Comparison of ENCODE assay signal across 13 cellular contexts in genomic region chr10:131093346-131093745, GRCh38.
DNase-seq lines count a peak whose midpoint lies in the region; ATAC-seq and TF ChIP-seq lines count a peak whose summit lies in the region.
"Had no signal": no experiment of that assay in that cellular context is flagged by ENCODE, and none has a peak within 500 bp of the region (broad histone marks: within the 10 kb centered on the region; RNA-seq: fewer than 3 reads in every experiment).

No MANE protein-coding gene starts in this region.

- no peaks in the 10 kb centered on the region; a peak in 1 of 22 replicates for H4K20me1 ChIP-seq in BLaER1 treated with 17β-estradiol and CSF1 and Interleukin-3, amounts not matched to agents 10 nM and 100 nM

- peak overlapping the region; percentile 35 for H2BK15ac ChIP-seq in neuronal stem cell (ENCODE audit: low read length)

- H3K79me1 ChIP-seq in neuronal stem cell (ENCODE audit: low read depth, low read length): no peaks in the 10 kb centered on the region

- peak; percentile 36 for DNase-seq in left kidney (ENCODE audit: low read depth, low spot score)
- no peak for DNase-seq in neuronal stem cell (ENCODE audit: low spot score)
- DNase-seq in NOMO-1 treated with dmso at 0.1 percent for 144 hours (lab: John Stamatoyannopoulos, UW; ENCODE audit: unreplicated experiment): no peak
- DNase-seq in endodermal cell: no peak
- no peak for DNase-seq in DMS153 (lab: John Stamatoyannopoulos, UW)
- DNase-seq: GM23248 had no signal

- H3K4me3 Mint-ChIP-seq in brain: no peak overlapping the region
- no peak overlapping the region for H3K4me3 Mint-ChIP-seq in endodermal cell
- H3K4me3 Mint-ChIP-seq: B cell; CD8-positive, alpha-beta memory T cell had no signal

- H3K9me3 Mint-ChIP-seq in brain (peaks cover 0 to 42% (median 5%) of the 10 kb centered on the region in 5 experiments), endodermal cell (no peaks in the 10 kb centered on the region)

- no peak overlapping the region for H3K9ac ChIP-seq in BLaER1 treated with 17β-estradiol and CSF1 and Interleukin-3, amounts not matched to agents 10 nM and 100 nM
- H3K9ac ChIP-seq in neuronal stem cell (ENCODE audit: low read depth, low read length, poor library complexity) (no peak overlapping the region), endodermal cell (ENCODE audit: extremely low read depth, low read length, poor library complexity, severe bottlenecking) (no peak overlapping the region)
- H3K9ac ChIP-seq: GM23248 had no signal

- no peaks in the 10 kb centered on the region for H3K36me3 Mint-ChIP-seq in brain
- peaks cover 3% of the 10 kb centered on the region for H3K36me3 Mint-ChIP-seq in endodermal cell (ENCODE audit: low read depth)
- H3K36me3 Mint-ChIP-seq: CD8-positive, alpha-beta memory T cell; IgD-negative memory B cell had no signal

- peaks cover 0 to 5% (median 0%) of the 10 kb centered on the region in 11 experiments; a peak in 1 of 22 replicates for H3K36me3 ChIP-seq in BLaER1 treated with 17β-estradiol and CSF1 and Interleukin-3, amounts not matched to agents 10 nM and 100 nM
- H3K36me3 ChIP-seq in neuronal stem cell (replicated peaks in 1 of 2; ENCODE audit: control insufficient read depth in 2 of 2, insufficient read depth in 2 of 2, low read length in 2 of 2): no peaks in the 10 kb centered on the region
- no peaks in the 10 kb centered on the region for H3K36me3 ChIP-seq in endodermal cell (ENCODE audit: control insufficient read depth, insufficient read depth, low read length)
- H3K36me3 ChIP-seq: HAP-1 had no signal

- no peak overlapping the region for H4K8ac ChIP-seq in neuronal stem cell (ENCODE audit: low read depth, low read length)

- TF ChIP-seq CTCF in brain (conservative IDR thresholded peaks at IDR 0.05) (no peak), endodermal cell (conservative IDR thresholded peaks at IDR 0.05) (no peak)

- peak overlapping the region; percentile 64 for H4K91ac ChIP-seq in neuronal stem cell (ENCODE audit: low read depth, low read length, poor library complexity)

- H3K23ac ChIP-seq in neuronal stem cell (ENCODE audit: low read depth, low read length, poor library complexity): no peak overlapping the region

- no peak overlapping the region for H3K4ac ChIP-seq in neuronal stem cell (ENCODE audit: low read length)

- no peak overlapping the region for H3K14ac ChIP-seq in neuronal stem cell (ENCODE audit: low read length)

- H3K4me3 ChIP-seq in BLaER1 treated with 17β-estradiol and CSF1 and Interleukin-3, amounts not matched to agents 10 nM and 100 nM: no peak overlapping the region
- H3K4me3 ChIP-seq in neuronal stem cell (ENCODE audit: low read length in 2 of 2) (no peak overlapping the region), endodermal cell (ENCODE audit: low read length) (no peak overlapping the region)
- H3K4me3 ChIP-seq: GM23248, HAP-1 had no signal

- H3K9me3 ChIP-seq in BLaER1 treated with 17β-estradiol and CSF1 and Interleukin-3, amounts not matched to agents 10 nM and 100 nM (replicated peaks in 1 of 11): no peaks in the 10 kb centered on the region
- H3K9me3 ChIP-seq in neuronal stem cell (replicated peaks in 1 of 2; ENCODE audit: control insufficient read depth in 2 of 2, insufficient read depth in 1 of 2, low read depth in 1 of 2, low read length in 2 of 2) (no peaks in the 10 kb centered on the region), endodermal cell (ENCODE audit: control insufficient read depth, low read length) (no peaks in the 10 kb centered on the region)
- H3K9me3 ChIP-seq: HAP-1 had no signal

- no peaks in the 10 kb centered on the region for H3K27me3 ChIP-seq in BLaER1 treated with 17β-estradiol and CSF1 and Interleukin-3, amounts not matched to agents 10 nM and 100 nM
- H3K27me3 ChIP-seq in neuronal stem cell (ENCODE audit: control insufficient read depth in 3 of 3, insufficient read depth in 3 of 3, low read depth in 1 of 3, low read length in 3 of 3) (no peaks in the 10 kb centered on the region), endodermal cell (ENCODE audit: control insufficient read depth, insufficient read depth, low read length, poor library complexity, severe bottlenecking) (no peaks in the 10 kb centered on the region)

- H3K18ac ChIP-seq in neuronal stem cell (ENCODE audit: low read length): peak overlapping the region; percentile 96

- H3K4me1 ChIP-seq in BLaER1 treated with 17β-estradiol and CSF1 and Interleukin-3, amounts not matched to agents 10 nM and 100 nM: peaks cover 21 to 65% (median 55%) of the 10 kb centered on the region in 10 experiments
- peaks cover 0 to 3% of the 10 kb centered on the region in 2 donors for H3K4me1 ChIP-seq in neuronal stem cell (ENCODE audit: control insufficient read depth in 2 of 2, insufficient read depth in 1 of 2, low read depth in 1 of 2, low read length in 2 of 2)
- H3K4me1 ChIP-seq in endodermal cell (ENCODE audit: control insufficient read depth, insufficient read depth, low read length): no peaks in the 10 kb centered on the region
- H3K4me1 ChIP-seq: HAP-1 had no signal

- peak overlapping the region; percentile 97 for H2BK5ac ChIP-seq in neuronal stem cell (ENCODE audit: low read length)

- WGBS in neuronal stem cell (ENCODE audit: extremely low coverage in 2 of 2, insufficient read length in 2 of 2, insufficient replicate concordance in 1 of 2), 2 donors: no CpG with 5 or more reads among the region's 14 CpGs
- WGBS in endodermal cell (ENCODE audit: insufficient coverage in 1 of 2, insufficient read length in 1 of 2), 2 experiments: 91 to 98% methylated on average over 8 to 14 of the region's 14 CpGs

- ATAC-seq in HG02798 (IDR thresholded peaks at IDR 0.05; ENCODE audit: poor library complexity, unreplicated experiment): no peak

- peak overlapping the region in 10 of 11 experiments; percentile 11 to 74 (median 56); a peak in 17 of 22 replicates for H3K4me2 ChIP-seq in BLaER1 treated with 17β-estradiol and CSF1 and Interleukin-3, amounts not matched to agents 10 nM and 100 nM
- no peak overlapping the region for H3K4me2 ChIP-seq in neuronal stem cell (ENCODE audit: insufficient read depth, low read length, poor library complexity, severe bottlenecking)

- H2BK12ac ChIP-seq in neuronal stem cell (ENCODE audit: low read length): peak overlapping the region; percentile 97

- H3K27ac ChIP-seq in BLaER1 treated with 17β-estradiol and CSF1 and Interleukin-3, amounts not matched to agents 10 nM and 100 nM: peak overlapping the region in 2 of 11 experiments; percentile 35 to 57; a peak in 3 of 22 replicates
- H3K27ac ChIP-seq in neuronal stem cell (replicated peaks; ENCODE audit: low read length): no peak overlapping the region
- no peak overlapping the region for H3K27ac ChIP-seq in endodermal cell (ENCODE audit: low read depth, low read length)
- H3K27ac ChIP-seq: GM23248 had no signal

- H3K27ac Mint-ChIP-seq in brain (peak overlapping the region in 3 of 5 experiments; percentile 21 to 97 (median 60)), endodermal cell (no peak overlapping the region)
- H3K27ac Mint-ChIP-seq: B cell; CD8-positive, alpha-beta memory T cell; IgD-negative memory B cell had no signal

- peak overlapping the region; percentile 48 for H2BK120ac ChIP-seq in neuronal stem cell (ENCODE audit: low read depth, low read length)

- H3K4me1 Mint-ChIP-seq in brain (peaks cover 69% of the 10 kb centered on the region), endodermal cell (peaks cover 7% of the 10 kb centered on the region)
- H3K4me1 Mint-ChIP-seq: B cell; CD8-positive, alpha-beta memory T cell; IgD-negative memory B cell had no signal

- H3K27me3 Mint-ChIP-seq in brain (peaks cover 10% of the 10 kb centered on the region), endodermal cell (ENCODE audit: insufficient read depth) (no peaks in the 10 kb centered on the region)
- H3K27me3 Mint-ChIP-seq: B cell; CD8-positive, alpha-beta memory T cell; IgD-negative memory B cell had no signal

- H2AK5ac ChIP-seq in neuronal stem cell (ENCODE audit: low read depth, low read length): peak overlapping the region; percentile 87

- no peak overlapping the region for H2AFZ ChIP-seq in neuronal stem cell (ENCODE audit: low read length)
- H2AFZ ChIP-seq: GM23248 had no signal
